ENCODE assay signal across 1 cellular context in the genomic region with DNA sequence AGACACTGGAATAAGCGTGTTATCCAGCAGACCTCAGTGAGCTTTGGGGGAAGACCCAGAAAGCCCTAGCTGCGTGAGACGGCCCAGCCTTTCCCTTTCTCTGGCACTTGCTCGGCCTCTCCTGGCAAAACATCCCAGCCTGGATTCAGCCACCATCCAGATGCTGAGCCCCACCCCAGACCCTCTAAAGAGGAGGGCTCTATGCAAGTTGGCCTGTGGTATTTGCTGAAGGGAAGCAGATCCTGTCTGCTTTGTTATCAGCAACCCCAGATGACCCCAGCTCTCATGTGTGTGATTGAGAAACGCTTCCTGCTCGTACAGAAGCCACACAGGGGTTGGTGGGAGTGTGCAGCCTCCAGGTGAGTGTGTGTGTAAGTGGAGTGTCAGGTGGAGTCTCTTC.
TF ChIP-seq lines count a peak whose summit lies in the region.

No MANE protein-coding gene starts in this region.

TF ChIP-seq in HepG2, 621 proteins besides CTCF, POLR2A, EP300 and RAD21 (continued from another document):
- TF ChIP-seq, protein P1, sequence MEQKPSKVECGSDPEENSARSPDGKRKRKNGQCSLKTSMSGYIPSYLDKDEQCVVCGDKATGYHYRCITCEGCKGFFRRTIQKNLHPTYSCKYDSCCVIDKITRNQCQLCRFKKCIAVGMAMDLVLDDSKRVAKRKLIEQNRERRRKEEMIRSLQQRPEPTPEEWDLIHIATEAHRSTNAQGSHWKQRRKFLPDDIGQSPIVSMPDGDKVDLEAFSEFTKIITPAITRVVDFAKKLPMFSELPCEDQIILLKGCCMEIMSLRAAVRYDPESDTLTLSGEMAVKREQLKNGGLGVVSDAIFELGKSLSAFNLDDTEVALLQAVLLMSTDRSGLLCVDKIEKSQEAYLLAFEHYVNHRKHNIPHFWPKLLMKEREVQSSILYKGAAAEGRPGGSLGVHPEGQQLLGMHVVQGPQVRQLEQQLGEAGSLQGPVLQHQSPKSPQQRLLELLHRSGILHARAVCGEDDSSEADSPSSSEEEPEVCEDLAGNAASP (CRISPR knock-in tag; IDR thresholded peaks at IDR 0.05; ENCODE audit: borderline replicate concordance), result peak; percentile 98
- TF ChIP-seq, protein P2, sequence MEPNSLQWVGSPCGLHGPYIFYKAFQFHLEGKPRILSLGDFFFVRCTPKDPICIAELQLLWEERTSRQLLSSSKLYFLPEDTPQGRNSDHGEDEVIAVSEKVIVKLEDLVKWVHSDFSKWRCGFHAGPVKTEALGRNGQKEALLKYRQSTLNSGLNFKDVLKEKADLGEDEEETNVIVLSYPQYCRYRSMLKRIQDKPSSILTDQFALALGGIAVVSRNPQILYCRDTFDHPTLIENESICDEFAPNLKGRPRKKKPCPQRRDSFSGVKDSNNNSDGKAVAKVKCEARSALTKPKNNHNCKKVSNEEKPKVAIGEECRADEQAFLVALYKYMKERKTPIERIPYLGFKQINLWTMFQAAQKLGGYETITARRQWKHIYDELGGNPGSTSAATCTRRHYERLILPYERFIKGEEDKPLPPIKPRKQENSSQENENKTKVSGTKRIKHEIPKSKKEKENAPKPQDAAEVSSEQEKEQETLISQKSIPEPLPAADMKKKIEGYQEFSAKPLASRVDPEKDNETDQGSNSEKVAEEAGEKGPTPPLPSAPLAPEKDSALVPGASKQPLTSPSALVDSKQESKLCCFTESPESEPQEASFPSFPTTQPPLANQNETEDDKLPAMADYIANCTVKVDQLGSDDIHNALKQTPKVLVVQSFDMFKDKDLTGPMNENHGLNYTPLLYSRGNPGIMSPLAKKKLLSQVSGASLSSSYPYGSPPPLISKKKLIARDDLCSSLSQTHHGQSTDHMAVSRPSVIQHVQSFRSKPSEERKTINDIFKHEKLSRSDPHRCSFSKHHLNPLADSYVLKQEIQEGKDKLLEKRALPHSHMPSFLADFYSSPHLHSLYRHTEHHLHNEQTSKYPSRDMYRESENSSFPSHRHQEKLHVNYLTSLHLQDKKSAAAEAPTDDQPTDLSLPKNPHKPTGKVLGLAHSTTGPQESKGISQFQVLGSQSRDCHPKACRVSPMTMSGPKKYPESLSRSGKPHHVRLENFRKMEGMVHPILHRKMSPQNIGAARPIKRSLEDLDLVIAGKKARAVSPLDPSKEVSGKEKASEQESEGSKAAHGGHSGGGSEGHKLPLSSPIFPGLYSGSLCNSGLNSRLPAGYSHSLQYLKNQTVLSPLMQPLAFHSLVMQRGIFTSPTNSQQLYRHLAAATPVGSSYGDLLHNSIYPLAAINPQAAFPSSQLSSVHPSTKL (CRISPR knock-in tag; IDR thresholded peaks at IDR 0.05), result peak; percentile 18; the same call in 1 of the 2 replicates
- TF ChIP-seq, protein P3, sequence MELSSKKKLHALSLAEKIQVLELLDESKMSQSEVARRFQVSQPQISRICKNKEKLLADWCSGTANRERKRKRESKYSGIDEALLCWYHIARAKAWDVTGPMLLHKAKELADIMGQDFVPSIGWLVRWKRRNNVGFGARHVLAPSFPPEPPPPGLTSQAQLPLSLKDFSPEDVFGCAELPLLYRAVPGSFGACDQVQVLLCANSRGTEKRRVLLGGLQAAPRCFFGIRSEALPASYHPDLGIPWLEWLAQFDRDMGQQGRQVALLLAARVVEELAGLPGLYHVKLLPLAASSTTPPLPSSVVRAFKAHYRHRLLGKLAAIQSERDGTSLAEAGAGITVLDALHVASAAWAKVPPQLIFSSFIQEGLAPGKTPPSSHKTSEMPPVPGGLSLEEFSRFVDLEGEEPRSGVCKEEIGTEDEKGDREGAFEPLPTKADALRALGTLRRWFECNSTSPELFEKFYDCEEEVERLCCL (CRISPR knock-in tag; IDR thresholded peaks at IDR 0.05; ENCODE audit: borderline replicate concordance), result no peak
- TF ChIP-seq SALL1 (CRISPR knock-in tag; IDR thresholded peaks at IDR 0.05), result peak; percentile 22; the same call in 1 of the 2 replicates
- no peak for TF ChIP-seq NFIC (IDR thresholded peaks at IDR 0.05; ENCODE audit: low read length)
- TF ChIP-seq, protein P4, sequence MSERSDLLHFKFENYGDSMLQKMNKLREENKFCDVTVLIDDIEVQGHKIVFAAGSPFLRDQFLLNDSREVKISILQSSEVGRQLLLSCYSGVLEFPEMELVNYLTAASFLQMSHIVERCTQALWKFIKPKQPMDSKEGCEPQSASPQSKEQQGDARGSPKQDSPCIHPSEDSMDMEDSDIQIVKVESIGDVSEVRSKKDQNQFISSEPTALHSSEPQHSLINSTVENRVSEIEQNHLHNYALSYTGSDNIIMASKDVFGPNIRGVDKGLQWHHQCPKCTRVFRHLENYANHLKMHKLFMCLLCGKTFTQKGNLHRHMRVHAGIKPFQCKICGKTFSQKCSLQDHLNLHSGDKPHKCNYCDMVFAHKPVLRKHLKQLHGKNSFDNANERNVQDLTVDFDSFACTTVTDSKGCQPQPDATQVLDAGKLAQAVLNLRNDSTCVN (CRISPR knock-in tag; IDR thresholded peaks at IDR 0.05; ENCODE audit: borderline replicate concordance), result 0 out of 2 replicates have a peak, but pooled peaks have one; percentile 36
- TF ChIP-seq ZNF484 (CRISPR knock-in tag; IDR thresholded peaks at IDR 0.05; ENCODE audit: borderline replicate concordance, low read depth), result no peak
- peak; percentile 73 for TF ChIP-seq RARA (CRISPR knock-in tag; IDR thresholded peaks at IDR 0.05)
- TF ChIP-seq NR2F6 (IDR thresholded peaks at IDR 0.05), result no peak
- TF ChIP-seq NR2F6 (CRISPR knock-in tag; IDR thresholded peaks at IDR 0.05), result peak; percentile 52; the same call in 1 of the 2 replicates
- no peak for TF ChIP-seq ZNF251 (CRISPR knock-in tag; IDR thresholded peaks at IDR 0.05)
- TF ChIP-seq REL (CRISPR knock-in tag; conservative IDR thresholded peaks at IDR 0.05), result no peak
- TF ChIP-seq, protein P5, sequence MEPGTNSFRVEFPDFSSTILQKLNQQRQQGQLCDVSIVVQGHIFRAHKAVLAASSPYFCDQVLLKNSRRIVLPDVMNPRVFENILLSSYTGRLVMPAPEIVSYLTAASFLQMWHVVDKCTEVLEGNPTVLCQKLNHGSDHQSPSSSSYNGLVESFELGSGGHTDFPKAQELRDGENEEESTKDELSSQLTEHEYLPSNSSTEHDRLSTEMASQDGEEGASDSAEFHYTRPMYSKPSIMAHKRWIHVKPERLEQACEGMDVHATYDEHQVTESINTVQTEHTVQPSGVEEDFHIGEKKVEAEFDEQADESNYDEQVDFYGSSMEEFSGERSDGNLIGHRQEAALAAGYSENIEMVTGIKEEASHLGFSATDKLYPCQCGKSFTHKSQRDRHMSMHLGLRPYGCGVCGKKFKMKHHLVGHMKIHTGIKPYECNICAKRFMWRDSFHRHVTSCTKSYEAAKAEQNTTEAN (CRISPR knock-in tag; conservative IDR thresholded peaks at IDR 0.05), result peak; percentile 91
- TF ChIP-seq ZNF292 (CRISPR knock-in tag; IDR thresholded peaks at IDR 0.05; ENCODE audit: borderline replicate concordance, low read depth), result peak; percentile 61; the same call in 1 of the 2 replicates
- TF ChIP-seq RXRA (CRISPR knock-in tag; IDR thresholded peaks at IDR 0.05), result peak; percentile 92
- no peak for TF ChIP-seq SOX6 (IDR thresholded peaks at IDR 0.05)
- TF ChIP-seq SOX6 (CRISPR knock-in tag; IDR thresholded peaks at IDR 0.05), result 0 out of 2 replicates have a peak, but pooled peaks have one; percentile 11
- TF ChIP-seq GABPB1 (CRISPR knock-in tag; IDR thresholded peaks at IDR 0.05), result peak; percentile 26; the same call in 1 of the 2 replicates
- peak; percentile 97 for TF ChIP-seq RXRB (CRISPR knock-in tag; IDR thresholded peaks at IDR 0.05; ENCODE audit: borderline replicate concordance)
- TF ChIP-seq, protein P6, sequence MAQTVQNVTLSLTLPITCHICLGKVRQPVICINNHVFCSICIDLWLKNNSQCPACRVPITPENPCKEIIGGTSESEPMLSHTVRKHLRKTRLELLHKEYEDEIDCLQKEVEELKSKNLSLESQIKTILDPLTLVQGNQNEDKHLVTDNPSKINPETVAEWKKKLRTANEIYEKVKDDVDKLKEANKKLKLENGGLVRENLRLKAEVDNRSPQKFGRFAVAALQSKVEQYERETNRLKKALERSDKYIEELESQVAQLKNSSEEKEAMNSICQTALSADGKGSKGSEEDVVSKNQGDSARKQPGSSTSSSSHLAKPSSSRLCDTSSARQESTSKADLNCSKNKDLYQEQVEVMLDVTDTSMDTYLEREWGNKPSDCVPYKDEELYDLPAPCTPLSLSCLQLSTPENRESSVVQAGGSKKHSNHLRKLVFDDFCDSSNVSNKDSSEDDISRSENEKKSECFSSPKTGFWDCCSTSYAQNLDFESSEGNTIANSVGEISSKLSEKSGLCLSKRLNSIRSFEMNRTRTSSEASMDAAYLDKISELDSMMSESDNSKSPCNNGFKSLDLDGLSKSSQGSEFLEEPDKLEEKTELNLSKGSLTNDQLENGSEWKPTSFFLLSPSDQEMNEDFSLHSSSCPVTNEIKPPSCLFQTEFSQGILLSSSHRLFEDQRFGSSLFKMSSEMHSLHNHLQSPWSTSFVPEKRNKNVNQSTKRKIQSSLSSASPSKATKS (CRISPR knock-in tag; IDR thresholded peaks at IDR 0.05), result no peak
- peak; percentile 41; the same call in 1 of the 2 replicates for TF ChIP-seq CEBPB (IDR thresholded peaks at IDR 0.05; ENCODE audit: borderline replicate concordance, low read depth, low read length)
- TF ChIP-seq SAP130 (CRISPR knock-in tag; IDR thresholded peaks at IDR 0.05; ENCODE audit: low read depth), result 0 out of 2 replicates have a peak, but pooled peaks have one; percentile 29
- TF ChIP-seq, protein P7, sequence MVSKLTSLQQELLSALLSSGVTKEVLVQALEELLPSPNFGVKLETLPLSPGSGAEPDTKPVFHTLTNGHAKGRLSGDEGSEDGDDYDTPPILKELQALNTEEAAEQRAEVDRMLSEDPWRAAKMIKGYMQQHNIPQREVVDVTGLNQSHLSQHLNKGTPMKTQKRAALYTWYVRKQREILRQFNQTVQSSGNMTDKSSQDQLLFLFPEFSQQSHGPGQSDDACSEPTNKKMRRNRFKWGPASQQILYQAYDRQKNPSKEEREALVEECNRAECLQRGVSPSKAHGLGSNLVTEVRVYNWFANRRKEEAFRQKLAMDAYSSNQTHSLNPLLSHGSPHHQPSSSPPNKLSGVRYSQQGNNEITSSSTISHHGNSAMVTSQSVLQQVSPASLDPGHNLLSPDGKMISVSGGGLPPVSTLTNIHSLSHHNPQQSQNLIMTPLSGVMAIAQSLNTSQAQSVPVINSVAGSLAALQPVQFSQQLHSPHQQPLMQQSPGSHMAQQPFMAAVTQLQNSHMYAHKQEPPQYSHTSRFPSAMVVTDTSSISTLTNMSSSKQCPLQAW (CRISPR knock-in tag; IDR thresholded peaks at IDR 0.05), result no peak
- peak; percentile 32; the same call in 1 of the 2 replicates for TF ChIP-seq MED1 (CRISPR knock-in tag; IDR thresholded peaks at IDR 0.05)
- TF ChIP-seq NFIB (CRISPR knock-in tag; IDR thresholded peaks at IDR 0.05; ENCODE audit: borderline replicate concordance), result no peak
- peak; percentile 18; the same call in 1 of the 2 replicates for TF ChIP-seq SOX5 (CRISPR knock-in tag; IDR thresholded peaks at IDR 0.05; ENCODE audit: borderline replicate concordance)
- no peak for TF ChIP-seq U2AF2 (IDR thresholded peaks at IDR 0.05; ENCODE audit: low read depth, low read length)
- TF ChIP-seq, protein P8, sequence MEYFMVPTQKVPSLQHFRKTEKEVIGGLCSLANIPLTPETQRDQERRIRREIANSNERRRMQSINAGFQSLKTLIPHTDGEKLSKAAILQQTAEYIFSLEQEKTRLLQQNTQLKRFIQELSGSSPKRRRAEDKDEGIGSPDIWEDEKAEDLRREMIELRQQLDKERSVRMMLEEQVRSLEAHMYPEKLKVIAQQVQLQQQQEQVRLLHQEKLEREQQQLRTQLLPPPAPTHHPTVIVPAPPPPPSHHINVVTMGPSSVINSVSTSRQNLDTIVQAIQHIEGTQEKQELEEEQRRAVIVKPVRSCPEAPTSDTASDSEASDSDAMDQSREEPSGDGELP (IDR thresholded peaks at IDR 0.05; ENCODE audit: borderline replicate concordance, low read depth), result peak; percentile 19; the same call in 1 of the 2 replicates
- no peak for TF ChIP-seq FOXA3 (CRISPR knock-in tag; IDR thresholded peaks at IDR 0.05)
TF ChIP-seq in HepG2: peak in this region for 23.
